8 cellular contexts compared by ENCODE assay signal in the genomic region with DNA sequence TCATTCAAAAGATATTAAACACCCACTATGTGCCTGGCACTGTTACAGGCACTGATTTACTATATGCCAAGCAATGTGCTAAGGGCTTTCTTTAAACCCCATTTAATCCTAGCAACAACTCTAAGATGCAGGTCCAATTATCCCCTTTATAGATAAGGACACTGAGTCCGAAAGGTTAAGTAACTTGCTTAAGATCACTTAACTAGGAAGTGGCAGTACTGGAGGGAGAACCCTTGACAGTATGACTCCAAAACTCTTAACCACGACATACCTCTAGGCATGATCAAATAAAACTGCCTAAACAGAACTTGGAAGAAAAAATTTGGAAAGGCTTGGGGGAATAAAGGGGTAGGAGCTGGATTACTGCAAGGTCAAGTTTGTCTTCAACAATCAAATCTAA. TPM values are rescaled to one million over a fixed set of nuclear protein-coding genes. Genes with fewer than 3 reads are reported as not detected.
DNase-seq lines count a peak whose midpoint lies in the region; ATAC-seq, FAIRE-seq and TF ChIP-seq lines count a peak whose summit lies in the region.

No MANE protein-coding gene starts in this region.

- peak overlapping the region; percentile 98 for H3K4me2 ChIP-seq in BLaER1
- peak overlapping the region; percentile 99 for H3K4me2 ChIP-seq in Loucy (ENCODE audit: low read depth, low read length, poor library complexity, severe bottlenecking)

- H3K27ac Mint-ChIP-seq in naive thymus-derived CD8-positive, alpha-beta T cell = peak overlapping the region in 9 of 10 donors; percentile 7 to 96 (median 94)

- ATAC-seq in naive thymus-derived CD8-positive, alpha-beta T cell = no peak

- POLR2A ChIA-PET in naive thymus-derived CD8-positive, alpha-beta T cell (lab: Charles Lee) = interaction anchor here (1.0 to 1.5 kb wide), 3 partner anchors 24 to 79 kb away, joined by 4 to 5 read pairs (median 4); no protein-coding TSS in a partner anchor

- H3K4me3 ChIP-seq in BLaER1 = peak overlapping the region; percentile 95
- peak overlapping the region; percentile 94 for H3K4me3 ChIP-seq in Loucy (ENCODE audit: low read length, poor library complexity, severe bottlenecking)
- H3K4me3 ChIP-seq in bronchial epithelial cell (ENCODE audit: low read depth, low read length) = peak overlapping the region; percentile 96

- H3F3A ChIP-seq in Loucy (ENCODE audit: low read depth) = 0 out of 2 replicates have a peak, but pooled peaks cover 4% of the 10 kb centered on the region

- peaks cover 0 to 2% (median 0%) of the 10 kb centered on the region in 9 donors for H3K9me3 Mint-ChIP-seq in naive thymus-derived CD8-positive, alpha-beta T cell

- peak overlapping the region; percentile 78 to 98 (median 94) for H3K4me3 Mint-ChIP-seq in naive thymus-derived CD8-positive, alpha-beta T cell

- H3K36me3 ChIP-seq in BLaER1 (no peaks in the 10 kb centered on the region), Loucy (ENCODE audit: insufficient read depth, low read length) (no peaks in the 10 kb centered on the region), bronchial epithelial cell (ENCODE audit: control insufficient read depth, insufficient read depth, low read length) (no peaks in the 10 kb centered on the region)

- TF ChIP-seq CTCF in Loucy (conservative IDR thresholded peaks at IDR 0.05; ENCODE audit: low read length) (no peak), bronchial epithelial cell (IDR thresholded peaks at IDR 0.05; ENCODE audit: insufficient read depth, low read length, severe bottlenecking) (no peak), D721Med (IDR thresholded peaks at IDR 0.05; ENCODE audit: insufficient read depth, missing control alignments) (no peak)

- no peak overlapping the region for H2AFZ ChIP-seq in Loucy (ENCODE audit: low read length)

- H4K20me1 ChIP-seq in BLaER1 (peaks cover 65% of the 10 kb centered on the region), Loucy (ENCODE audit: insufficient read depth, low read length, poor library complexity, severe bottlenecking) (peaks cover 66% of the 10 kb centered on the region)

- H3K27me3 ChIP-seq in BLaER1 (no peaks in the 10 kb centered on the region), Loucy (ENCODE audit: insufficient read depth, low read length, poor library complexity, severe bottlenecking) (no peaks in the 10 kb centered on the region), bronchial epithelial cell (ENCODE audit: control insufficient read depth, insufficient read depth, low read length) (no peaks in the 10 kb centered on the region)

- H3K9ac ChIP-seq in BLaER1 = peak overlapping the region; percentile 98
- peak overlapping the region; percentile 89 for H3K9ac ChIP-seq in Loucy (ENCODE audit: low read depth, low read length, poor library complexity, severe bottlenecking)

- DNase-seq in bronchial epithelial cell (ENCODE audit: low read depth) (peak; percentile 45), MV-4-11 (lab: John Stamatoyannopoulos, UW) (no peak), NCI-H226 (no peak), iPS-NIHi11 (ENCODE audit: low spot score) (no peak), D721Med (ENCODE audit: insufficient read length, low spot score) (no peak)
- DNase-seq in naive thymus-derived CD8-positive, alpha-beta T cell = no peak

- H3K27ac ChIP-seq in BLaER1 = peak overlapping the region; percentile 97; the same call in 1 of the 2 replicates

- H3K4me1 ChIP-seq in BLaER1 = peaks cover 60% of the 10 kb centered on the region
- H3K4me1 ChIP-seq in Loucy (ENCODE audit: insufficient read depth, low read length, poor library complexity, severe bottlenecking) = peaks cover 62% of the 10 kb centered on the region

- FAIRE-seq in bronchial epithelial cell (lab: Jason Lieb, UNC) (no peak), D721Med (lab: Jason Lieb, UNC) (no peak)

- peaks cover 29 to 75% (median 61%) of the 10 kb centered on the region in 4 donors for H3K4me1 Mint-ChIP-seq in naive thymus-derived CD8-positive, alpha-beta T cell

- H3K79me2 ChIP-seq in Loucy (ENCODE audit: insufficient read depth, low read length) = peaks cover 71% of the 10 kb centered on the region

- no peaks in the 10 kb centered on the region for H3K27me3 Mint-ChIP-seq in naive thymus-derived CD8-positive, alpha-beta T cell

- no peaks in the 10 kb centered on the region for H3K9me2 ChIP-seq in Loucy (replicated peaks; ENCODE audit: low read depth, low read length)

- H3K36me3 Mint-ChIP-seq in naive thymus-derived CD8-positive, alpha-beta T cell = peaks cover 0 to 4% (median 0%) of the 10 kb centered on the region in 3 donors

- H3K9me3 ChIP-seq in BLaER1 = no peaks in the 10 kb centered on the region
- H3K9me3 ChIP-seq in Loucy (ENCODE audit: insufficient read depth, low read depth, low read length) = no peaks in the 10 kb centered on the region

RNA-seq across cellular contexts. Expression of a gene that starts 1.7 kb away (rescaled TPM):
- 28.4 and 41.1 TPM in 2 replicates for total RNA-seq in bronchial epithelial cell
- 10 to 100 TPM; 49.6 to 62.3 TPM for total RNA-seq in naive thymus-derived CD8-positive, alpha-beta T cell
- polyA plus RNA-seq in naive thymus-derived CD8-positive, alpha-beta T cell = 10 to 100 TPM; 34.6 to 37.2 (median 36.8) TPM
